Comparison of ENCODE assay signal across 17 cellular contexts in the genomic region with DNA sequence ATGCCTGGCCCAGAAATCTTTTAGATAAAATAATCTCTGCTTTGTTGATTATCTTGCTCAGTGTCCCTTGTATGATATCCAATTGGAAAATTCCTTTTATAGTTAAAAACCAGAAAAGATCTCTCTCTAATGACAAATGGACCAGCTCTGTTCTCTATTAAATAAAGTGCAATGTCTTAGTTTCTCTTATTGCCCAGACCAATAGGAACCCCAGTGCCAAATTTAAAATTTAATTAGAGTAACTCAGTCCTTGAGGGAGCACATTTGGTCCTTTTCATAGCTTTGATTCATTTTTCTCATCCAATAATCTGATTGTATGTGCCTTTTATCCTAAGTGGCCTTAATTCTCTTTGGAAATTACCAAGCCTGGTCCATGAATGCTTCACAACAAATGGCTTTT.
DNase-seq lines count a peak whose midpoint lies in the region; ATAC-seq and TF ChIP-seq lines count a peak whose summit lies in the region.
"Had no signal": no experiment of that assay in that cellular context is flagged by ENCODE, and none has a peak within 500 bp of the region (broad histone marks: within the 10 kb centered on the region; RNA-seq: fewer than 3 reads in every experiment).

No MANE protein-coding gene starts in this region.

- no peak for TF ChIP-seq POLR2A in body of pancreas (IDR thresholded peaks at IDR 0.05)

- DNase-seq in SK-N-DZ (ENCODE audit: low spot score): peak; percentile 95
- DNase-seq in memory B cell (ENCODE audit: low spot score in 2 of 2): no peak
- DNase-seq in body of pancreas: no peak
- DNase-seq: AML-193; Caco-2; Calu3; CD4-positive, alpha-beta T cell; CD8-positive, alpha-beta T cell; DMS79 treated with DMSO at 0.1 percent for 48 hours; GF-D8 had no signal

- no peaks in the 10 kb centered on the region for H3K36me3 ChIP-seq in body of pancreas (replicated peaks in 1 of 2; ENCODE audit: insufficient read depth in 1 of 2, low read depth in 2 of 2)
- H3K36me3 ChIP-seq: BLaER1 treated with 17β-estradiol and CSF1 and Interleukin-3, amounts not matched to agents 10 nM and 100 nM had no signal

- peak overlapping the region; percentile 50 for H3K27ac Mint-ChIP-seq in memory B cell
- H3K27ac Mint-ChIP-seq: B cell; CD4-positive, alpha-beta T cell; CD8-positive, alpha-beta T cell had no signal

- ATAC-seq in SK-N-SH treated with all-trans-retinoic acid at 6 μM for 48 hours (no peak), memory B cell (ENCODE audit: low read depth) (no peak), GM18873 (IDR thresholded peaks at IDR 0.05; ENCODE audit: low FRiP score, unreplicated experiment) (no peak), body of pancreas (no peak)
- ATAC-seq: A549; CD8-positive, alpha-beta T cell had no signal

- H3K27me3 ChIP-seq in body of pancreas: no peaks in the 10 kb centered on the region
- H3K27me3 ChIP-seq: BLaER1 treated with 17β-estradiol and CSF1 and Interleukin-3, amounts not matched to agents 10 nM and 100 nM had no signal

- H3K4me3 Mint-ChIP-seq in memory B cell: no peak overlapping the region
- H3K4me3 Mint-ChIP-seq: B cell; CD4-positive, alpha-beta T cell; CD8-positive, alpha-beta T cell had no signal

- peaks cover 4% of the 10 kb centered on the region for H3K27me3 Mint-ChIP-seq in memory B cell

- peaks cover 2% of the 10 kb centered on the region for H3K36me3 Mint-ChIP-seq in memory B cell
- H3K36me3 Mint-ChIP-seq: CD8-positive, alpha-beta T cell had no signal

- no peak overlapping the region for H3K4me3 ChIP-seq in body of pancreas
- H3K4me3 ChIP-seq: A549; BLaER1 treated with 17β-estradiol and CSF1 and Interleukin-3, amounts not matched to agents 10 nM and 100 nM had no signal

- H3K9me3 ChIP-seq in body of pancreas: no peaks in the 10 kb centered on the region
- H3K9me3 ChIP-seq: Caco-2 had no signal

- TF ChIP-seq CTCF in body of pancreas (IDR thresholded peaks at IDR 0.05): no peak

- no peaks in the 10 kb centered on the region for H3K4me1 ChIP-seq in body of pancreas
- H3K4me1 ChIP-seq: A549, Caco-2 had no signal

- H3K4me1 Mint-ChIP-seq in memory B cell: peaks cover 3% of the 10 kb centered on the region
- H3K4me1 Mint-ChIP-seq: B cell had no signal

- H3K9me3 Mint-ChIP-seq in memory B cell: peaks cover 7% of the 10 kb centered on the region
- H3K9me3 Mint-ChIP-seq: CD8-positive, alpha-beta T cell had no signal

- H3K27ac ChIP-seq in body of pancreas: no peak overlapping the region
- H3K27ac ChIP-seq: 22Rv1; A549; BLaER1 treated with 17β-estradiol and CSF1 and Interleukin-3, amounts not matched to agents 10 nM and 100 nM; C4-2B had no signal

- intact Hi-C loops in body of pancreas (cut with DNase I): no loop called here

TF ChIP-seq in SK-N-SH treated with all-trans-retinoic acid at 6 μM for 48 hours, 23 proteins besides CTCF, POLR2A, EP300 and RAD21:
- TF ChIP-seq TOX (CRISPR knock-in tag; IDR thresholded peaks at IDR 0.05; ENCODE audit: borderline replicate concordance): no peak
- TF ChIP-seq, protein P1, sequence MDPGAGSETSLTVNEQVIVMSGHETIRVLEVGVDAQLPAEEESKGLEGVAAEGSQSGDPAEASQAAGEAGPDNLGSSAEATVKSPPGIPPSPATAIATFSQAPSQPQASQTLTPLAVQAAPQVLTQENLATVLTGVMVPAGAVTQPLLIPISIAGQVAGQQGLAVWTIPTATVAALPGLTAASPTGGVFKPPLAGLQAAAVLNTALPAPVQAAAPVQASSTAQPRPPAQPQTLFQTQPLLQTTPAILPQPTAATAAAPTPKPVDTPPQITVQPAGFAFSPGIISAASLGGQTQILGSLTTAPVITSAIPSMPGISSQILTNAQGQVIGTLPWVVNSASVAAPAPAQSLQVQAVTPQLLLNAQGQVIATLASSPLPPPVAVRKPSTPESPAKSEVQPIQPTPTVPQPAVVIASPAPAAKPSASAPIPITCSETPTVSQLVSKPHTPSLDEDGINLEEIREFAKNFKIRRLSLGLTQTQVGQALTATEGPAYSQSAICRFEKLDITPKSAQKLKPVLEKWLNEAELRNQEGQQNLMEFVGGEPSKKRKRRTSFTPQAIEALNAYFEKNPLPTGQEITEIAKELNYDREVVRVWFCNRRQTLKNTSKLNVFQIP (CRISPR knock-in tag; IDR thresholded peaks at IDR 0.05; ENCODE audit: borderline replicate concordance, low read depth): no peak
- TF ChIP-seq GLIS3 (CRISPR knock-in tag; IDR thresholded peaks at IDR 0.05): no peak
- no peak for TF ChIP-seq ESRRG (CRISPR knock-in tag; IDR thresholded peaks at IDR 0.05)
- TF ChIP-seq, protein P2, sequence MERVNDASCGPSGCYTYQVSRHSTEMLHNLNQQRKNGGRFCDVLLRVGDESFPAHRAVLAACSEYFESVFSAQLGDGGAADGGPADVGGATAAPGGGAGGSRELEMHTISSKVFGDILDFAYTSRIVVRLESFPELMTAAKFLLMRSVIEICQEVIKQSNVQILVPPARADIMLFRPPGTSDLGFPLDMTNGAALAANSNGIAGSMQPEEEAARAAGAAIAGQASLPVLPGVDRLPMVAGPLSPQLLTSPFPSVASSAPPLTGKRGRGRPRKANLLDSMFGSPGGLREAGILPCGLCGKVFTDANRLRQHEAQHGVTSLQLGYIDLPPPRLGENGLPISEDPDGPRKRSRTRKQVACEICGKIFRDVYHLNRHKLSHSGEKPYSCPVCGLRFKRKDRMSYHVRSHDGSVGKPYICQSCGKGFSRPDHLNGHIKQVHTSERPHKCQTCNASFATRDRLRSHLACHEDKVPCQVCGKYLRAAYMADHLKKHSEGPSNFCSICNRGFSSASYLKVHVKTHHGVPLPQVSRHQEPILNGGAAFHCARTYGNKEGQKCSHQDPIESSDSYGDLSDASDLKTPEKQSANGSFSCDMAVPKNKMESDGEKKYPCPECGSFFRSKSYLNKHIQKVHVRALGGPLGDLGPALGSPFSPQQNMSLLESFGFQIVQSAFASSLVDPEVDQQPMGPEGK (CRISPR knock-in tag; IDR thresholded peaks at IDR 0.05; ENCODE audit: borderline replicate concordance): no peak
- TF ChIP-seq TCF4 (CRISPR knock-in tag; IDR thresholded peaks at IDR 0.05; ENCODE audit: borderline replicate concordance): peak; percentile 83
- no peak for TF ChIP-seq PPARA (CRISPR knock-in tag; IDR thresholded peaks at IDR 0.05; ENCODE audit: borderline replicate concordance)
- no peak for TF ChIP-seq SNAI2 (CRISPR knock-in tag; IDR thresholded peaks at IDR 0.05)
- TF ChIP-seq BACH2 (CRISPR knock-in tag; IDR thresholded peaks at IDR 0.05; ENCODE audit: borderline replicate concordance): 0 out of 2 replicates have a peak, but pooled peaks have one; percentile 46
- TF ChIP-seq, protein P3, sequence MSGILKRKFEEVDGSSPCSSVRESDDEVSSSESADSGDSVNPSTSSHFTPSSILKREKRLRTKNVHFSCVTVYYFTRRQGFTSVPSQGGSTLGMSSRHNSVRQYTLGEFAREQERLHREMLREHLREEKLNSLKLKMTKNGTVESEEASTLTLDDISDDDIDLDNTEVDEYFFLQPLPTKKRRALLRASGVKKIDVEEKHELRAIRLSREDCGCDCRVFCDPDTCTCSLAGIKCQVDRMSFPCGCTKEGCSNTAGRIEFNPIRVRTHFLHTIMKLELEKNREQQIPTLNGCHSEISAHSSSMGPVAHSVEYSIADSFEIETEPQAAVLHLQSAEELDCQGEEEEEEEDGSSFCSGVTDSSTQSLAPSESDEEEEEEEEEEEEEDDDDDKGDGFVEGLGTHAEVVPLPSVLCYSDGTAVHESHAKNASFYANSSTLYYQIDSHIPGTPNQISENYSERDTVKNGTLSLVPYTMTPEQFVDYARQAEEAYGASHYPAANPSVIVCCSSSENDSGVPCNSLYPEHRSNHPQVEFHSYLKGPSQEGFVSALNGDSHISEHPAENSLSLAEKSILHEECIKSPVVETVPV (CRISPR knock-in tag; IDR thresholded peaks at IDR 0.05): 0 out of 2 replicates have a peak, but pooled peaks have one; percentile 22
- TF ChIP-seq, protein P4, sequence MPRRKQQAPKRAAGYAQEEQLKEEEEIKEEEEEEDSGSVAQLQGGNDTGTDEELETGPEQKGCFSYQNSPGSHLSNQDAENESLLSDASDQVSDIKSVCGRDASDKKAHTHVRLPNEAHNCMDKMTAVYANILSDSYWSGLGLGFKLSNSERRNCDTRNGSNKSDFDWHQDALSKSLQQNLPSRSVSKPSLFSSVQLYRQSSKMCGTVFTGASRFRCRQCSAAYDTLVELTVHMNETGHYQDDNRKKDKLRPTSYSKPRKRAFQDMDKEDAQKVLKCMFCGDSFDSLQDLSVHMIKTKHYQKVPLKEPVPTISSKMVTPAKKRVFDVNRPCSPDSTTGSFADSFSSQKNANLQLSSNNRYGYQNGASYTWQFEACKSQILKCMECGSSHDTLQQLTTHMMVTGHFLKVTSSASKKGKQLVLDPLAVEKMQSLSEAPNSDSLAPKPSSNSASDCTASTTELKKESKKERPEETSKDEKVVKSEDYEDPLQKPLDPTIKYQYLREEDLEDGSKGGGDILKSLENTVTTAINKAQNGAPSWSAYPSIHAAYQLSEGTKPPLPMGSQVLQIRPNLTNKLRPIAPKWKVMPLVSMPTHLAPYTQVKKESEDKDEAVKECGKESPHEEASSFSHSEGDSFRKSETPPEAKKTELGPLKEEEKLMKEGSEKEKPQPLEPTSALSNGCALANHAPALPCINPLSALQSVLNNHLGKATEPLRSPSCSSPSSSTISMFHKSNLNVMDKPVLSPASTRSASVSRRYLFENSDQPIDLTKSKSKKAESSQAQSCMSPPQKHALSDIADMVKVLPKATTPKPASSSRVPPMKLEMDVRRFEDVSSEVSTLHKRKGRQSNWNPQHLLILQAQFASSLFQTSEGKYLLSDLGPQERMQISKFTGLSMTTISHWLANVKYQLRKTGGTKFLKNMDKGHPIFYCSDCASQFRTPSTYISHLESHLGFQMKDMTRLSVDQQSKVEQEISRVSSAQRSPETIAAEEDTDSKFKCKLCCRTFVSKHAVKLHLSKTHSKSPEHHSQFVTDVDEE (CRISPR knock-in tag; IDR thresholded peaks at IDR 0.05): peak; percentile 73; the same call in 1 of the 2 replicates
- no peak for TF ChIP-seq CSDC2 (CRISPR knock-in tag; IDR thresholded peaks at IDR 0.05)
- TF ChIP-seq ARNTL (CRISPR knock-in tag; IDR thresholded peaks at IDR 0.05; ENCODE audit: borderline replicate concordance, low read depth): no peak
- no peak for TF ChIP-seq ZC3H10 (CRISPR knock-in tag; IDR thresholded peaks at IDR 0.05)
